Comparison of ENCODE assay signal across 29 cellular contexts in genomic region chr10:132296671-132297443, GRCh38. TPM values are rescaled to one million over a fixed set of nuclear protein-coding genes. Genes with fewer than 3 reads are reported as not detected.
A peak's percentile ranks its signal among the peaks of the same experiment; 100 is the strongest.
DNase-seq lines count a peak whose midpoint lies in the region; ATAC-seq, FAIRE-seq and TF ChIP-seq lines count a peak whose summit lies in the region.
"Had no signal": no experiment of that assay in that cellular context is flagged by ENCODE, and none has a peak within 500 bp of the region (broad histone marks: within the 10 kb centered on the region; RNA-seq: fewer than 3 reads in every experiment).

No MANE protein-coding gene starts in this region.

- H3K79me1 ChIP-seq in H9 (ENCODE audit: insufficient read depth, low read depth, low read length, poor library complexity, severe bottlenecking) (no peaks in the 10 kb centered on the region), H1 (ENCODE audit: low read depth, low read length) (no peaks in the 10 kb centered on the region)

- H3K4me3 ChIP-seq in H1 (ENCODE audit: extremely low read depth in 1 of 4, insufficient read depth in 2 of 4, low read depth in 3 of 4, low read length in 4 of 4), result no peak overlapping the region
- H3K4me3 ChIP-seq: gastroesophageal sphincter, K562, lower lobe of right lung, MG63, pancreas, uterus had no signal

- POLR2A ChIA-PET in H1 (lab: Charles Lee; ENCODE audit: partially characterized antibody), result interaction anchor here (1.0 kb wide), 1 partner anchor 9 kb away, joined by 3 read pairs; no protein-coding TSS in a partner anchor

- no peak for TF ChIP-seq EP300 in H1 (IDR thresholded peaks at IDR 0.05; ENCODE audit: borderline replicate concordance in 1 of 2, low read depth in 2 of 2, low read length in 2 of 2)

- H3K9me3 ChIP-seq in H9 (ENCODE audit: control insufficient read depth, low read depth, low read length) (no peaks in the 10 kb centered on the region), H1 (ENCODE audit: insufficient read depth in 2 of 2, low read depth in 1 of 2, low read length in 1 of 2) (no peaks in the 10 kb centered on the region)
- H3K9me3 ChIP-seq: gastroesophageal sphincter, lower lobe of right lung, MG63, pancreas, uterus had no signal

- no peaks in the 10 kb centered on the region; the same call in none of the 2 replicates for H3K27me3 Mint-ChIP-seq in H9 (ENCODE audit: low read depth)
- H3K27me3 Mint-ChIP-seq in immature natural killer cell (ENCODE audit: low read depth in 3 of 3), result peaks cover 0 to 5% (median 2%) of the 10 kb centered on the region in 3 donors
- H3K27me3 Mint-ChIP-seq: activated CD4-positive, alpha-beta memory T cell treated with anti-CD3 and anti-CD28 coated beads, Interleukin-2, amount 10 ng/mL, durations not matched to agents 7 days and 5 days; CD4-positive, alpha-beta T cell had no signal

- no peak overlapping the region for H3K4me3 Mint-ChIP-seq in H9
- no peak overlapping the region for H3K4me3 Mint-ChIP-seq in immature natural killer cell
- H3K4me3 Mint-ChIP-seq: activated CD4-positive, alpha-beta memory T cell treated with anti-CD3 and anti-CD28 coated beads, Interleukin-2, amount 10 ng/mL, durations not matched to agents 7 days and 5 days; CD4-positive, alpha-beta T cell; nephron; stimulated activated naive B cell treated with anti-CD40 and anti-IgM and Interleukin-4, amounts not matched to agents 10 μg/mL and 1 μg/mL and 100 μg/mL, for 72 hours had no signal

- intact Hi-C loops in posterior vena cava (cut with DNase I), result no loop called here

- TF ChIP-seq RAD21 in H1 (IDR thresholded peaks at IDR 0.05 in 1 of 2, conservative IDR thresholded peaks at IDR 0.05 in 1 of 2; ENCODE audit: low read depth in 2 of 2, low read length in 2 of 2), result no peak

- no peaks in the 10 kb centered on the region for H3K79me2 ChIP-seq in H9 (ENCODE audit: insufficient read depth, low read length)
- H3K79me2 ChIP-seq in H1 (ENCODE audit: control insufficient read depth in 1 of 2, insufficient read depth in 2 of 2, low read length in 2 of 2), result no peaks in the 10 kb centered on the region

- no peak overlapping the region for H3T11ph ChIP-seq in H9 (ENCODE audit: low read length)

- no peak overlapping the region for H3K56ac ChIP-seq in H9 (ENCODE audit: insufficient read length, low read depth, low read length)
- no peak overlapping the region for H3K56ac ChIP-seq in H1 (replicated peaks; ENCODE audit: insufficient read length, low read depth, low read length)

- H4K5ac ChIP-seq in H9 (ENCODE audit: insufficient read length, low read depth, low read length), result no peak overlapping the region
- no peak overlapping the region for H4K5ac ChIP-seq in H1 (ENCODE audit: insufficient read length, low read depth, low read length)

- TF ChIP-seq CTCF in H9 (conservative IDR thresholded peaks at IDR 0.05) (no peak), H1 (IDR thresholded peaks at IDR 0.05; ENCODE audit: control extremely low read depth in 1 of 3, insufficient read depth in 1 of 3, low read depth in 1 of 3, low read length in 3 of 3) (no peak)

- WGBS in H9 (ENCODE audit: extremely low coverage, insufficient read length, low lambda C conversion rate), result no CpG with 5 or more reads among the region's 28 CpGs
- 91% methylated on average over 24 of the region's 28 CpGs; no CpG with 5 or more reads in 1 of the 2 experiments for WGBS in H1 (ENCODE audit: extremely low coverage in 1 of 2, insufficient coverage in 1 of 2, insufficient read length in 1 of 2, insufficient replicate concordance in 2 of 2, low coverage in 1 of 2, low lambda C conversion rate in 2 of 2, missing lambda C conversion rate in 1 of 2), 2 experiments

- H3K27me3 ChIP-seq in H9 (ENCODE audit: insufficient read depth, low read length) (no peaks in the 10 kb centered on the region), H1 (replicated peaks in 1 of 4; ENCODE audit: control insufficient read depth in 3 of 4, extremely low read depth in 1 of 4, insufficient read depth in 3 of 4, low read length in 3 of 4) (no peaks in the 10 kb centered on the region)
- H3K27me3 ChIP-seq: gastroesophageal sphincter, MG63, pancreas, uterus had no signal

- H3K23me2 ChIP-seq in H9 (ENCODE audit: insufficient read length, low read depth, low read length, poor library complexity, severe bottlenecking) (no peaks in the 10 kb centered on the region), H1 (ENCODE audit: low read depth, low read length) (no peaks in the 10 kb centered on the region)

- H3K9me3 Mint-ChIP-seq in H9, result no peaks in the 10 kb centered on the region; a peak in 1 of 5 replicates
- peaks cover 0 to 2% (median 0%) of the 10 kb centered on the region in 6 donors for H3K9me3 Mint-ChIP-seq in immature natural killer cell
- H3K9me3 Mint-ChIP-seq: activated CD4-positive, alpha-beta memory T cell treated with anti-CD3 and anti-CD28 coated beads, Interleukin-2, amount 10 ng/mL, durations not matched to agents 7 days and 5 days; CD4-positive, alpha-beta T cell; nephron; stimulated activated naive B cell treated with anti-CD40 and anti-IgM and Interleukin-4, amounts not matched to agents 10 μg/mL and 1 μg/mL and 100 μg/mL, for 72 hours had no signal

- H3K36me3 ChIP-seq in H1 (ENCODE audit: control insufficient read depth in 2 of 4, insufficient read depth in 4 of 4, low read length in 3 of 4), result no peaks in the 10 kb centered on the region
- H3K36me3 ChIP-seq: gastroesophageal sphincter, lower lobe of right lung, MG63, pancreas, uterus had no signal

- H3K14ac ChIP-seq in H9 (ENCODE audit: insufficient read depth, low read length) (no peak overlapping the region; the same call in 1 of the 2 replicates), H1 (ENCODE audit: insufficient read length) (no peak overlapping the region)

- H3K4me1 Mint-ChIP-seq in H9 (peaks cover 22 to 27% of the 10 kb centered on the region in 2 experiments), immature natural killer cell (peaks cover 0 to 5% of the 10 kb centered on the region in 2 donors)
- H3K4me1 Mint-ChIP-seq: activated CD4-positive, alpha-beta memory T cell treated with anti-CD3 and anti-CD28 coated beads, Interleukin-2, amount 10 ng/mL, durations not matched to agents 7 days and 5 days had no signal

- no peaks in the 10 kb centered on the region for H4K20me1 ChIP-seq in H9 (ENCODE audit: control insufficient read depth, insufficient read depth, insufficient read length)
- H4K20me1 ChIP-seq in H1 (replicated peaks in 1 of 2; ENCODE audit: control insufficient read depth in 1 of 2, insufficient read depth in 2 of 2, low read length in 2 of 2), result peaks cover 8 to 11% of the 10 kb centered on the region in 2 experiments

- H3K36me3 Mint-ChIP-seq in H9 (ENCODE audit: insufficient read depth in 1 of 3, low read depth in 3 of 3) (no peaks in the 10 kb centered on the region), immature natural killer cell (no peaks in the 10 kb centered on the region)

- H3K4me1 ChIP-seq in H9 (ENCODE audit: insufficient read depth, low read length), result no peaks in the 10 kb centered on the region
- peaks cover 0 to 15% (median 11%) of the 10 kb centered on the region in 4 experiments; a peak in 6 of 7 replicates for H3K4me1 ChIP-seq in H1 (replicated peaks in 1 of 4; ENCODE audit: control insufficient read depth in 3 of 4, insufficient read depth in 4 of 4, low read length in 3 of 4)
- H3K4me1 ChIP-seq: lower lobe of right lung, pancreas had no signal

- H3K4ac ChIP-seq in H9 (ENCODE audit: low read depth, low read length) (no peak overlapping the region), H1 (replicated peaks; ENCODE audit: insufficient read length, low read depth, low read length) (no peak overlapping the region)

- no peak for TF ChIP-seq POLR2A in H1 (IDR thresholded peaks at IDR 0.05; ENCODE audit: control extremely low read depth in 1 of 2, low read depth in 2 of 2, low read length in 2 of 2)

- H3K27ac ChIP-seq in H9 (ENCODE audit: insufficient read length, low read depth, low read length), result no peak overlapping the region
- no peak overlapping the region for H3K27ac ChIP-seq in H1 (ENCODE audit: low read depth, low read length)
- H3K27ac ChIP-seq: gastroesophageal sphincter, lower lobe of right lung, pancreas, uterus had no signal

- H2BK5ac ChIP-seq in H9 (ENCODE audit: insufficient read length, low read length) (no peak overlapping the region), H1 (ENCODE audit: low read depth, low read length) (0 out of 2 replicates have a peak overlapping the region, but pooled peaks have one; percentile 16)

- H3K4me2 ChIP-seq in H9 (ENCODE audit: insufficient read depth, insufficient read length, low read length) (no peak overlapping the region), H1 (ENCODE audit: insufficient read depth in 1 of 2, low read depth in 2 of 2, low read length in 2 of 2) (no peak overlapping the region)

- no peak overlapping the region for H2AFZ ChIP-seq in H9 (ENCODE audit: low read length)
- no peak overlapping the region for H2AFZ ChIP-seq in H1 (ENCODE audit: low read length)

- CTCF ChIA-PET in H1 (lab: Charles Lee; ENCODE audit: partially characterized antibody), result interaction anchor here (0.6 to 2.1 kb wide), 8 partner anchors 9 to 591 kb away, joined by 3 to 10 read pairs (median 3); no protein-coding TSS in a partner anchor

- no peak overlapping the region for H3K27ac Mint-ChIP-seq in H9
- no peak overlapping the region for H3K27ac Mint-ChIP-seq in immature natural killer cell
- H3K27ac Mint-ChIP-seq: activated CD4-positive, alpha-beta memory T cell treated with anti-CD3 and anti-CD28 coated beads, Interleukin-2, amount 10 ng/mL, durations not matched to agents 7 days and 5 days; CD4-positive, alpha-beta T cell; nephron; stimulated activated naive B cell treated with anti-CD40 and anti-IgM and Interleukin-4, amounts not matched to agents 10 μg/mL and 1 μg/mL and 100 μg/mL, for 72 hours had no signal

- H2AK5ac ChIP-seq in H9 (ENCODE audit: insufficient read length, low read length), result no peak overlapping the region
- no peak overlapping the region for H2AK5ac ChIP-seq in H1 (ENCODE audit: low read depth, low read length)

- no peak overlapping the region for H2BK20ac ChIP-seq in H9 (ENCODE audit: low read depth, low read length, poor library complexity, severe bottlenecking)
- no peak overlapping the region for H2BK20ac ChIP-seq in H1 (ENCODE audit: low read length)

- FAIRE-seq in H1 (lab: Jason Lieb, UNC), result no peak
- FAIRE-seq: endothelial cell of umbilical vein, K562, pancreas, TTC549 had no signal

- no peak overlapping the region for H4K91ac ChIP-seq in H9 (ENCODE audit: insufficient read length, low read depth, low read length)
- H4K91ac ChIP-seq in H1 (replicated peaks; ENCODE audit: insufficient read length, low read length), result no peak overlapping the region

- H2BK15ac ChIP-seq in H9 (ENCODE audit: low read depth, low read length), result no peak overlapping the region
- H2BK15ac ChIP-seq in H1 (ENCODE audit: low read length), result no peak overlapping the region

- DNase-seq in COLO668 (lab: John Stamatoyannopoulos, UW; ENCODE audit: unreplicated experiment) (peak; percentile 49), H9 (peak; percentile 22), H1 (ENCODE audit: low read depth in 1 of 2, low spot score in 2 of 2) (no peak), posterior vena cava (ENCODE audit: low spot score) (peak; percentile 70), immature natural killer cell (no peak)
- DNase-seq: activated CD4-positive, alpha-beta memory T cell treated with anti-CD3 and anti-CD28 coated beads, Interleukin-2, amount 10 ng/mL, durations not matched to agents 7 days and 5 days; activated CD8-positive, alpha-beta memory T cell treated with anti-CD3 and anti-CD28 coated beads, Interleukin-2, amount 50 U/mL, for 48 hours; CD4-positive, alpha-beta T cell; DMS 273 treated with DMSO at 0.1 percent for 48 hours; GOT3; lower lobe of right lung; MG63; NCI-H2029 treated with DMSO at 0.1 percent for 48 hours; NCI-H2227 treated with DMSO at 0.1 percent for 48 hours; NCI-H526 treated with DMSO at 0.1 percent for 48 hours; RPMI8226; stimulated activated CD4-positive, alpha-beta T cell treated with anti-CD3 and anti-CD28 coated beads, Interleukin-12 subunit alpha, Interleukin-12 subunit beta, amount 100 ng/mL, for 4 hours; stimulated activated CD4-positive, alpha-beta T cell treated with anti-CD3 and anti-CD28 coated beads, Interleukin-4, amount 100 ng/mL, for 4 hours; stimulated activated naive B cell treated with anti-CD40 and anti-IgM and Interleukin-4, amounts not matched to agents 10 μg/mL and 1 μg/mL and 100 μg/mL, for 72 hours had no signal

- H2BK12ac ChIP-seq in H9 (ENCODE audit: insufficient read length, low read depth, low read length) (no peak overlapping the region), H1 (ENCODE audit: low read depth, low read length) (no peak overlapping the region)

- H3K23ac ChIP-seq in H9 (ENCODE audit: insufficient read length, low read depth, low read length) (no peak overlapping the region), H1 (ENCODE audit: insufficient read length) (no peak overlapping the region)

- H4K8ac ChIP-seq in H9 (replicated peaks; ENCODE audit: insufficient read length, low read depth, low read length) (no peak overlapping the region), H1 (ENCODE audit: extremely low read depth, insufficient read depth, low read length) (peak overlapping the region; percentile 29; the same call in 1 of the 2 replicates)

- H3K9ac ChIP-seq in H9 (ENCODE audit: extremely low read depth, insufficient read length, low read length) (no peak overlapping the region), H1 (replicated peaks in 1 of 4; ENCODE audit: extremely low read depth in 1 of 4, low read depth in 3 of 4, low read length in 3 of 4) (no peak overlapping the region)

- ATAC-seq in GM18502 (IDR thresholded peaks at IDR 0.05; ENCODE audit: poor library complexity, unreplicated experiment), result no peak
- ATAC-seq in HG02884 (IDR thresholded peaks at IDR 0.05; ENCODE audit: unreplicated experiment), result no peak
- ATAC-seq: activated CD4-positive, CD25-positive, alpha-beta regulatory T cell treated with anti-CD3 and anti-CD28 coated beads, Interleukin-2, amount 50 U/mL, for 24 hours; gastroesophageal sphincter; K562; lower lobe of right lung; pancreas had no signal

- H2BK120ac ChIP-seq in H9 (ENCODE audit: low read depth, low read length, poor library complexity, severe bottlenecking) (no peak overlapping the region), H1 (replicated peaks; ENCODE audit: low read depth, low read length) (no peak overlapping the region)

- H3K18ac ChIP-seq in H9 (ENCODE audit: insufficient read length, low read depth, low read length) (no peak overlapping the region), H1 (ENCODE audit: extremely low read depth, low read length) (no peak overlapping the region)

RNA-seq across cellular contexts. Expression of gene STK32C, which starts 10.9 kb away (rescaled TPM):
- 11.3 and 13.1 TPM in 2 replicates for total RNA-seq in H9 (2021)
- total RNA-seq in H1 (2021; fragmentation: NEBNext Ultra II Directional; extraction: Animal tissue kit (Norgen Biotek cat#: 25700)), result 15.6 and 17.3 TPM in 2 replicates
- 10.6 and 18.1 TPM in 2 replicates for polyA plus RNA-seq in H1 (2011; rRNA removed)
- 19.9 TPM for polyA plus RNA-seq in H1 (2011; cell fraction: cytosol; rRNA removed)
- polyA plus RNA-seq in H1 (2011; cell fraction: nucleus; rRNA removed), result 22.0 TPM
- 13.4 to 23.5 TPM (median 20.3 TPM) in 4 replicates for polyA plus RNA-seq in H1 (2012, experiment 1 of 2)
- 11.9 TPM for polyA plus RNA-seq in H1 (2012, experiment 2 of 2)
- 11.6 TPM for polyA plus RNA-seq in H1 (2013, experiment 1 of 2)
- 10.9 TPM for polyA plus RNA-seq in H1 (2013, experiment 2 of 2)
- 7.3 and 11.0 TPM in 2 replicates for polyA minus RNA-seq in H1 (2011; rRNA and poly(A)+ RNA removed)
- polyA minus RNA-seq in H1 (2011; cell fraction: cytosol; rRNA and poly(A)+ RNA removed), result 5.1 TPM
- 8.8 TPM for polyA minus RNA-seq in H1 (2011; cell fraction: nucleus; rRNA and poly(A)+ RNA removed)
- total RNA-seq in posterior vena cava, result 1 to 10 TPM; 6.3 to 9.7 TPM
- polyA plus RNA-seq in immature natural killer cell, result 10 to 100 TPM in 2 of 3 donors, 1 to 10 TPM in 1; 6.3 to 14.2 (median 13.7) TPM

RNA-seq across cellular contexts. Expression of gene LRRC27, which starts 35.1 kb away (rescaled TPM):
- 1.9 and 2.7 TPM in 2 replicates for total RNA-seq in H9 (2021)
- 3.8 and 4.3 TPM in 2 replicates for total RNA-seq in H1 (2021; fragmentation: NEBNext Ultra II Directional; extraction: Animal tissue kit (Norgen Biotek cat#: 25700))
- polyA plus RNA-seq in H1 (2011; rRNA removed), result 1.2 and 2.0 TPM in 2 replicates
- polyA plus RNA-seq in H1 (2011; cell fraction: cytosol; rRNA removed), result 3.1 TPM
- 8.2 TPM for polyA plus RNA-seq in H1 (2011; cell fraction: nucleus; rRNA removed)
- 2.8 to 4.0 TPM (median 2.9 TPM) in 4 replicates for polyA plus RNA-seq in H1 (2012, experiment 1 of 2)
- polyA plus RNA-seq in H1 (2012, experiment 2 of 2), result 1.7 TPM
- 3.6 TPM for polyA plus RNA-seq in H1 (2013, experiment 1 of 2)
- polyA plus RNA-seq in H1 (2013, experiment 2 of 2), result 2.5 TPM
- 1.1 and 1.6 TPM in 2 replicates for polyA minus RNA-seq in H1 (2011; rRNA and poly(A)+ RNA removed)
- polyA minus RNA-seq in H1 (2011; cell fraction: cytosol; rRNA and poly(A)+ RNA removed), result 0.88 TPM
- polyA minus RNA-seq in H1 (2011; cell fraction: nucleus; rRNA and poly(A)+ RNA removed), result 4.0 TPM
- total RNA-seq in posterior vena cava, result 1 to 10 TPM; 4.7 to 6.5 TPM
- 1 to 10 TPM; 3.8 to 8.5 (median 8.2) TPM for polyA plus RNA-seq in immature natural killer cell

Comparison
In these comparisons a context has a peak if more than half of its experiments do, and no peak if none do; other contexts are left out.
1. DNase-seq: peak in COLO668 (single experiment), H9 (single experiment) and posterior vena cava (single experiment); none in H1 (0 of 2) and immature natural killer cell (0 of 3).